1 cellular context compared by ENCODE assay signal in the genomic region with DNA sequence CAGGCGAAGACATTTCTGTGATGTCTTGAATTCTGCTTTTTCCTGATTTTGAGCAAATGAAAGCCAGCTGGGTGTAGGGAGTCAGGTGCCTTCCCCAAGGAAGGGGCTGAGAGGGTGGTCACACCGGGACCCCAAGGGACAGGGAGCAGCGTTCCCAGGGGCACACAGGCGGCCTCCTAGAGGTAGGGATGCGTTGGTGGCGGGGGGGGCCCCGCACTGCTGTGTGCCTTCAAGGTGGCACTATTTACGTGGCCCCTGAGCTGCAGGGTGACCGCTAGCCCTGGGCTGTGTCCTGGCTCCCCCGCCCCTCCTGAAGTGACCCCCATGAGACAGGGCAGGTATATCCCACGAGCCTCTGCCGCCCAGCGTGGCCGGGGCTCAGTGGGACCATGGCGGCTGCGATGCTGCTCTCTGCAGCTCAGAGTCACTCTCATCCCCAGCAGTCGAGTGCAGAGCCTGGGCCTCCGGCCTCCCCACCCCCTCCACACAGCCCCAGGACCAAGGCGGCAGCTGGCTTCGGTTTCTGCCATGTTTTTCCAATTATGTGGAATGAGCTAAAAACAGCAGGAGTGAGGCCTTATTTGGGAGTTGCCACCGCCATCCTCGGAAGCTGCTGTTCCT.
TF ChIP-seq lines count a peak whose summit lies in the region.

No MANE protein-coding gene starts in this region.

TF ChIP-seq in SK-N-SH treated with all-trans-retinoic acid at 6 μM for 48 hours, 23 proteins besides CTCF, POLR2A, EP300 and RAD21 (continued from another document):
- TF ChIP-seq, protein P1, sequence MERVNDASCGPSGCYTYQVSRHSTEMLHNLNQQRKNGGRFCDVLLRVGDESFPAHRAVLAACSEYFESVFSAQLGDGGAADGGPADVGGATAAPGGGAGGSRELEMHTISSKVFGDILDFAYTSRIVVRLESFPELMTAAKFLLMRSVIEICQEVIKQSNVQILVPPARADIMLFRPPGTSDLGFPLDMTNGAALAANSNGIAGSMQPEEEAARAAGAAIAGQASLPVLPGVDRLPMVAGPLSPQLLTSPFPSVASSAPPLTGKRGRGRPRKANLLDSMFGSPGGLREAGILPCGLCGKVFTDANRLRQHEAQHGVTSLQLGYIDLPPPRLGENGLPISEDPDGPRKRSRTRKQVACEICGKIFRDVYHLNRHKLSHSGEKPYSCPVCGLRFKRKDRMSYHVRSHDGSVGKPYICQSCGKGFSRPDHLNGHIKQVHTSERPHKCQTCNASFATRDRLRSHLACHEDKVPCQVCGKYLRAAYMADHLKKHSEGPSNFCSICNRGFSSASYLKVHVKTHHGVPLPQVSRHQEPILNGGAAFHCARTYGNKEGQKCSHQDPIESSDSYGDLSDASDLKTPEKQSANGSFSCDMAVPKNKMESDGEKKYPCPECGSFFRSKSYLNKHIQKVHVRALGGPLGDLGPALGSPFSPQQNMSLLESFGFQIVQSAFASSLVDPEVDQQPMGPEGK (CRISPR knock-in tag; IDR thresholded peaks at IDR 0.05; ENCODE audit: borderline replicate concordance) = no peak
- TF ChIP-seq, protein P2, sequence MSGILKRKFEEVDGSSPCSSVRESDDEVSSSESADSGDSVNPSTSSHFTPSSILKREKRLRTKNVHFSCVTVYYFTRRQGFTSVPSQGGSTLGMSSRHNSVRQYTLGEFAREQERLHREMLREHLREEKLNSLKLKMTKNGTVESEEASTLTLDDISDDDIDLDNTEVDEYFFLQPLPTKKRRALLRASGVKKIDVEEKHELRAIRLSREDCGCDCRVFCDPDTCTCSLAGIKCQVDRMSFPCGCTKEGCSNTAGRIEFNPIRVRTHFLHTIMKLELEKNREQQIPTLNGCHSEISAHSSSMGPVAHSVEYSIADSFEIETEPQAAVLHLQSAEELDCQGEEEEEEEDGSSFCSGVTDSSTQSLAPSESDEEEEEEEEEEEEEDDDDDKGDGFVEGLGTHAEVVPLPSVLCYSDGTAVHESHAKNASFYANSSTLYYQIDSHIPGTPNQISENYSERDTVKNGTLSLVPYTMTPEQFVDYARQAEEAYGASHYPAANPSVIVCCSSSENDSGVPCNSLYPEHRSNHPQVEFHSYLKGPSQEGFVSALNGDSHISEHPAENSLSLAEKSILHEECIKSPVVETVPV (CRISPR knock-in tag; IDR thresholded peaks at IDR 0.05) = no peak
- TF ChIP-seq GLIS3 (CRISPR knock-in tag; IDR thresholded peaks at IDR 0.05) = no peak
- no peak for TF ChIP-seq ZC3H10 (CRISPR knock-in tag; IDR thresholded peaks at IDR 0.05)
- TF ChIP-seq ZFP3 (CRISPR knock-in tag; IDR thresholded peaks at IDR 0.05) = no peak
- no peak for TF ChIP-seq ZNF8 (CRISPR knock-in tag; IDR thresholded peaks at IDR 0.05)
- TF ChIP-seq RARB (CRISPR knock-in tag; IDR thresholded peaks at IDR 0.05) = no peak
